In genomic region chr19:11338569-11339253, GRCh38 we compare ENCODE assay signal across 8 cellular contexts. TPM values are rescaled to one million over a fixed set of nuclear protein-coding genes. Genes with fewer than 3 reads are reported as not detected.
A peak's percentile ranks its signal among the peaks of the same experiment; 100 is the strongest.
DNase-seq lines count a peak whose midpoint lies in the region; ATAC-seq and TF ChIP-seq lines count a peak whose summit lies in the region.

No MANE protein-coding gene starts in this region.

- no peak overlapping the region for H3K27ac Mint-ChIP-seq in activated T-helper 2 cell treated with anti-CD3 and anti-CD28 coated beads, Interferon-gamma antibody, Interleukin-2, Interleukin-4, amounts not matched to agents 10 μg/mL and 5 μg/mL and 100 μg/mL, durations not matched to agents 14 hours and 24 hours and 36 hours

- peaks cover 0 to 39% of the 10 kb centered on the region in 2 experiments; a peak in 2 of 3 replicates for H3K36me3 ChIP-seq in HEK293 (ENCODE audit: control insufficient read depth in 2 of 2, insufficient read depth in 1 of 2, low read length in 2 of 2)
- H3K36me3 ChIP-seq in iPS-15b (ENCODE audit: control insufficient read depth, insufficient read depth, low read length), result peaks cover 12% of the 10 kb centered on the region
- H3K36me3 ChIP-seq in spleen, result peaks cover 0 to 59% (median 29%) of the 10 kb centered on the region in 6 donors

- no peaks in the 10 kb centered on the region for H3K9me3 Mint-ChIP-seq in activated T-helper 2 cell treated with anti-CD3 and anti-CD28 coated beads, Interferon-gamma antibody, Interleukin-2, Interleukin-4, amounts not matched to agents 10 μg/mL and 5 μg/mL and 100 μg/mL, durations not matched to agents 14 hours and 24 hours and 36 hours

- H3K9me3 ChIP-seq in HEK293 (ENCODE audit: control insufficient read depth, insufficient read depth, low read depth, low read length), result no peaks in the 10 kb centered on the region
- no peaks in the 10 kb centered on the region for H3K9me3 ChIP-seq in iPS-15b (ENCODE audit: control insufficient read depth, insufficient read depth, low read length)
- peaks cover 0 to 6% (median 0%) of the 10 kb centered on the region in 8 donors for H3K9me3 ChIP-seq in spleen

- POLR2A ChIA-PET in HEK293 (lab: Yijun Ruan, JAX), result interaction anchor here (0.6 to 2.2 kb wide), 4 partner anchors 8 to 453 kb away, joined by 3 to 12 read pairs (median 4); partner anchors contain the start of gene SWSAP1

- H3K36me3 Mint-ChIP-seq in activated T-helper 2 cell treated with anti-CD3 and anti-CD28 coated beads, Interferon-gamma antibody, Interleukin-2, Interleukin-4, amounts not matched to agents 10 μg/mL and 5 μg/mL and 100 μg/mL, durations not matched to agents 14 hours and 24 hours and 36 hours (ENCODE audit: low read depth), result peaks cover 18% of the 10 kb centered on the region

- TF ChIP-seq POLR2A in spleen (IDR thresholded peaks at IDR 0.05), result no peak

- H3K9ac ChIP-seq in iPS-15b (ENCODE audit: low read depth, low read length), result no peak overlapping the region

- peaks cover 19% of the 10 kb centered on the region for H3K4me1 Mint-ChIP-seq in activated T-helper 2 cell treated with anti-CD3 and anti-CD28 coated beads, Interferon-gamma antibody, Interleukin-2, Interleukin-4, amounts not matched to agents 10 μg/mL and 5 μg/mL and 100 μg/mL, durations not matched to agents 14 hours and 24 hours and 36 hours (ENCODE audit: low read depth)

- intact Hi-C loops in activated T-helper 2 cell treated with anti-CD3 and anti-CD28 coated beads, Interferon-gamma antibody, Interleukin-2, Interleukin-4, amounts not matched to agents 10 μg/mL and 5 μg/mL and 100 μg/mL, durations not matched to agents 14 hours and 24 hours and 36 hours (cut with micrococcal nuclease), result loop anchor here (5.0 kb wide), 1 partner anchor 41 kb away; the partner anchor contains the start of gene TSPAN16
- intact Hi-C loops in spleen (cut with DNase I; ENCODE audit: low total_unique reads), result no loop called here

- no peak for DNase-seq in activated T-helper 2 cell treated with anti-CD3 and anti-CD28 coated beads, Interferon-gamma antibody, Interleukin-2, Interleukin-4, amounts not matched to agents 10 μg/mL and 5 μg/mL and 100 μg/mL, durations not matched to agents 14 hours and 24 hours and 36 hours (ENCODE audit: low spot score)
- DNase-seq in spleen (no peak), cerebellar nuclear complex (lab: John Stamatoyannopoulos, UW) (no peak), mesenteric fat pad (ENCODE audit: low spot score) (no peak)
- no peak for DNase-seq in stimulated activated CD4-positive, alpha-beta T cell treated with anti-CD3 and anti-CD28 coated beads, Interleukin-12 subunit alpha, Interleukin-12 subunit beta, amount 100 ng/mL, for 4 hours

- no peaks in the 10 kb centered on the region for H3K4me1 ChIP-seq in HEK293 (ENCODE audit: control insufficient read depth, insufficient read depth, low read length)
- H3K4me1 ChIP-seq in iPS-15b (ENCODE audit: control insufficient read depth, insufficient read depth, low read length), result no peaks in the 10 kb centered on the region
- peaks cover 11 to 65% (median 39%) of the 10 kb centered on the region in 6 donors for H3K4me1 ChIP-seq in spleen

- H3K4me3 ChIP-seq in HEK293 (ENCODE audit: low read depth, low read length) (peak overlapping the region; percentile 46), iPS-15b (ENCODE audit: low read depth, low read length) (peak overlapping the region; percentile 64), spleen (peak overlapping the region; percentile 57 to 86 (median 72))

- no peaks in the 10 kb centered on the region for H3K27me3 Mint-ChIP-seq in activated T-helper 2 cell treated with anti-CD3 and anti-CD28 coated beads, Interferon-gamma antibody, Interleukin-2, Interleukin-4, amounts not matched to agents 10 μg/mL and 5 μg/mL and 100 μg/mL, durations not matched to agents 14 hours and 24 hours and 36 hours (ENCODE audit: low read depth)

- ATAC-seq in GM19397 (IDR thresholded peaks at IDR 0.05; ENCODE audit: unreplicated experiment), result no peak

- H3K4me3 Mint-ChIP-seq in activated T-helper 2 cell treated with anti-CD3 and anti-CD28 coated beads, Interferon-gamma antibody, Interleukin-2, Interleukin-4, amounts not matched to agents 10 μg/mL and 5 μg/mL and 100 μg/mL, durations not matched to agents 14 hours and 24 hours and 36 hours (ENCODE audit: low read depth), result peak overlapping the region; percentile 84

- TF ChIP-seq CTCF in HEK293 (tag by site-specific recombination; IDR thresholded peaks at IDR 0.05) (no peak), spleen (IDR thresholded peaks at IDR 0.05 in 8 of 11, conservative IDR thresholded peaks at IDR 0.05 in 3 of 11) (no peak)

- WGBS in spleen, 5 donors, result 25 to 55% (median 28%) methylated on average over 13 to 21 of the region's 21 CpGs

- H3K27me3 ChIP-seq in iPS-15b (ENCODE audit: control insufficient read depth, insufficient read depth, low read length) (no peaks in the 10 kb centered on the region), spleen (replicated peaks in 1 of 7) (no peaks in the 10 kb centered on the region)

- CTCF ChIA-PET in HEK293 (lab: Yijun Ruan, JAX), result interaction anchor here (0.5 to 0.6 kb wide), 2 partner anchors 19 to 511 kb away, joined by 3 read pairs; no protein-coding TSS in a partner anchor

- H3K27ac ChIP-seq in HEK293 (ENCODE audit: extremely low read depth, low read depth, low read length), result no peak overlapping the region; the same call in 1 of the 2 replicates
- peak overlapping the region; percentile 53 to 96 (median 82) for H3K27ac ChIP-seq in spleen

TF ChIP-seq in HEK293, 187 proteins besides CTCF, POLR2A, EP300 and RAD21 (continues in another document):
- peak; percentile 95 for TF ChIP-seq ZFHX2 (tag by site-specific recombination; conservative IDR thresholded peaks at IDR 0.05)
- TF ChIP-seq ZNF335 (tag by site-specific recombination; conservative IDR thresholded peaks at IDR 0.05), result peak; percentile 78
- TF ChIP-seq, protein P1, sequence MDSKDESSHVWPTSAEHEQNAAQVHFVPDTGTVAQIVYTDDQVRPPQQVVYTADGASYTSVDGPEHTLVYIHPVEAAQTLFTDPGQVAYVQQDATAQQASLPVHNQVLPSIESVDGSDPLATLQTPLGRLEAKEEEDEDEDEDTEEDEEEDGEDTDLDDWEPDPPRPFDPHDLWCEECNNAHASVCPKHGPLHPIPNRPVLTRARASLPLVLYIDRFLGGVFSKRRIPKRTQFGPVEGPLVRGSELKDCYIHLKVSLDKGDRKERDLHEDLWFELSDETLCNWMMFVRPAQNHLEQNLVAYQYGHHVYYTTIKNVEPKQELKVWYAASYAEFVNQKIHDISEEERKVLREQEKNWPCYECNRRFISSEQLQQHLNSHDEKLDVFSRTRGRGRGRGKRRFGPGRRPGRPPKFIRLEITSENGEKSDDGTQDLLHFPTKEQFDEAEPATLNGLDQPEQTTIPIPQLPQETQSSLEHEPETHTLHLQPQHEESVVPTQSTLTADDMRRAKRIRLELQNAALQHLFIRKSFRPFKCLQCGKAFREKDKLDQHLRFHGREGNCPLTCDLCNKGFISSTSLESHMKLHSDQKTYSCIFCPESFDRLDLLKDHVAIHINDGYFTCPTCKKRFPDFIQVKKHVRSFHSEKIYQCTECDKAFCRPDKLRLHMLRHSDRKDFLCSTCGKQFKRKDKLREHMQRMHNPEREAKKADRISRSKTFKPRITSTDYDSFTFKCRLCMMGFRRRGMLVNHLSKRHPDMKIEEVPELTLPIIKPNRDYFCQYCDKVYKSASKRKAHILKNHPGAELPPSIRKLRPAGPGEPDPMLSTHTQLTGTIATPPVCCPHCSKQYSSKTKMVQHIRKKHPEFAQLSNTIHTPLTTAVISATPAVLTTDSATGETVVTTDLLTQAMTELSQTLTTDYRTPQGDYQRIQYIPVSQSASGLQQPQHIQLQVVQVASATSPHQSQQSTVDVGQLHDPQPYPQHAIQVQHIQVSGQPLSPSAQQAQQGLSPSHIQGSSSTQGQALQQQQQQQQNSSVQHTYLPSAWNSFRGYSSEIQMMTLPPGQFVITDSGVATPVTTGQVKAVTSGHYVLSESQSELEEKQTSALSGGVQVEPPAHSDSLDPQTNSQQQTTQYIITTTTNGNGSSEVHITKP (tag by site-specific recombination; IDR thresholded peaks at IDR 0.05), result peak; percentile 53

RNA-seq across cellular contexts. Expression of gene RAB3D, which starts 0.7 kb away (rescaled TPM):
- total RNA-seq in activated T-helper 2 cell treated with anti-CD3 and anti-CD28 coated beads, Interferon-gamma antibody, Interleukin-2, Interleukin-4, amounts not matched to agents 10 μg/mL and 5 μg/mL and 100 μg/mL, durations not matched to agents 14 hours and 24 hours and 36 hours, result 9.3 and 11.6 TPM in 2 replicates
- total RNA-seq in spleen (10 to 100 TPM; 26.7 to 51.3 (median 43.5) TPM), mesenteric fat pad (21.7 TPM)
- 1 to 10 TPM; 2.5 to 6.4 (median 3.3) TPM for polyA plus RNA-seq in spleen

RNA-seq across cellular contexts. Expression of gene TMEM205, which starts 7.4 kb away (rescaled TPM):
- total RNA-seq in activated T-helper 2 cell treated with anti-CD3 and anti-CD28 coated beads, Interferon-gamma antibody, Interleukin-2, Interleukin-4, amounts not matched to agents 10 μg/mL and 5 μg/mL and 100 μg/mL, durations not matched to agents 14 hours and 24 hours and 36 hours, result 34.0 and 34.9 TPM in 2 replicates
- total RNA-seq in spleen (100 to 1,000 TPM in 3 of 7 donors, 10 to 100 TPM in 4; 44.1 to 143 (median 54.2) TPM), mesenteric fat pad (54.3 TPM)
- 10 to 100 TPM; 65.8 to 82.0 (median 73.4) TPM for polyA plus RNA-seq in spleen

RNA-seq across cellular contexts. Expression of gene CCDC159, which starts 7.6 kb away (rescaled TPM):
- 14.6 and 16.3 TPM in 2 replicates for total RNA-seq in activated T-helper 2 cell treated with anti-CD3 and anti-CD28 coated beads, Interferon-gamma antibody, Interleukin-2, Interleukin-4, amounts not matched to agents 10 μg/mL and 5 μg/mL and 100 μg/mL, durations not matched to agents 14 hours and 24 hours and 36 hours
- total RNA-seq in spleen (10 to 100 TPM; 40.1 to 57.5 (median 51.3) TPM), mesenteric fat pad (16.4 TPM)
- 10 to 100 TPM; 34.7 to 83.7 (median 73.9) TPM for polyA plus RNA-seq in spleen

RNA-seq across cellular contexts. Expression of gene PLPPR2, which starts 16.5 kb away (rescaled TPM):
- 2.6 and 3.4 TPM in 2 replicates for total RNA-seq in activated T-helper 2 cell treated with anti-CD3 and anti-CD28 coated beads, Interferon-gamma antibody, Interleukin-2, Interleukin-4, amounts not matched to agents 10 μg/mL and 5 μg/mL and 100 μg/mL, durations not matched to agents 14 hours and 24 hours and 36 hours
- total RNA-seq in spleen (10 to 100 TPM; 19.0 to 41.0 (median 26.6) TPM), mesenteric fat pad (26.0 TPM)
- 10 to 100 TPM in 1 of 3 donors, 1 to 10 TPM in 2; 4.2 to 10.8 (median 8.5) TPM for polyA plus RNA-seq in spleen

RNA-seq across cellular contexts. Expression of gene SWSAP1, which starts 35.8 kb away (rescaled TPM):
- total RNA-seq in activated T-helper 2 cell treated with anti-CD3 and anti-CD28 coated beads, Interferon-gamma antibody, Interleukin-2, Interleukin-4, amounts not matched to agents 10 μg/mL and 5 μg/mL and 100 μg/mL, durations not matched to agents 14 hours and 24 hours and 36 hours, result 2.6 and 2.8 TPM in 2 replicates
- 1 to 10 TPM; 2.7 to 6.0 (median 4.0) TPM for total RNA-seq in spleen
- 1 to 10 TPM; 7.0 to 9.3 (median 8.3) TPM for polyA plus RNA-seq in spleen
- total RNA-seq in mesenteric fat pad, result 1.2 TPM
